ENCODE assay signal across 1 cellular context in genomic region chr1:1400576-1401456, GRCh38.
TF ChIP-seq lines count a peak whose summit lies in the region.

No MANE protein-coding gene starts in this region.

TF ChIP-seq in HepG2, 621 proteins besides CTCF, POLR2A, EP300 and RAD21 (continued from another document and continues in another):
- TF ChIP-seq ZNF562 (CRISPR knock-in tag; IDR thresholded peaks at IDR 0.05; ENCODE audit: borderline replicate concordance) (no peak), CHD4 (IDR thresholded peaks at IDR 0.05; ENCODE audit: borderline replicate concordance, low read length) (no peak), ZNF660 (CRISPR knock-in tag; IDR thresholded peaks at IDR 0.05; ENCODE audit: borderline replicate concordance, low read depth) (no peak), KDM5B (CRISPR knock-in tag; IDR thresholded peaks at IDR 0.05; ENCODE audit: borderline replicate concordance) (peak; percentile 83; the same call in 1 of the 2 replicates), BRD4 (CRISPR knock-in tag; IDR thresholded peaks at IDR 0.05) (peak; percentile 86; the same call in 1 of the 2 replicates), SNRNP70 (IDR thresholded peaks at IDR 0.05; ENCODE audit: low read depth, low read length) (no peak), ZMAT3 (CRISPR knock-in tag; conservative IDR thresholded peaks at IDR 0.05) (peak; percentile 90), ZBTB37 (CRISPR knock-in tag; IDR thresholded peaks at IDR 0.05) (0 out of 2 replicates have a peak, but pooled peaks have one; percentile 27), PHB2 (IDR thresholded peaks at IDR 0.05; ENCODE audit: partially characterized antibody) (no peak), ZBTB21 (CRISPR knock-in tag; IDR thresholded peaks at IDR 0.05) (peak; percentile 70), ZC3H13 (CRISPR knock-in tag; IDR thresholded peaks at IDR 0.05) (peak; percentile 96), BORCS8-MEF2B (CRISPR knock-in tag; IDR thresholded peaks at IDR 0.05) (peak; percentile 87), ZNF567 (CRISPR knock-in tag; IDR thresholded peaks at IDR 0.05; ENCODE audit: borderline replicate concordance) (0 out of 2 replicates have a peak, but pooled peaks have one; percentile 39), HOXA7 (CRISPR knock-in tag; IDR thresholded peaks at IDR 0.05) (peak; percentile 25; the same call in 1 of the 2 replicates), HNRNPUL1 (IDR thresholded peaks at IDR 0.05; ENCODE audit: low read depth, low read length) (no peak), TFDP2 (CRISPR knock-in tag; IDR thresholded peaks at IDR 0.05) (peak; percentile 58; the same call in 1 of the 2 replicates), DDIT3 (CRISPR knock-in tag; IDR thresholded peaks at IDR 0.05) (no peak), KLF12 (CRISPR knock-in tag; IDR thresholded peaks at IDR 0.05; ENCODE audit: borderline replicate concordance) (peak; percentile 51; the same call in 1 of the 2 replicates), TGIF2 (CRISPR knock-in tag; IDR thresholded peaks at IDR 0.05) (peak; percentile 99), SOX13 (IDR thresholded peaks at IDR 0.05) (0 out of 2 replicates have a peak, but pooled peaks have one; percentile 22), SOX13 (CRISPR knock-in tag; conservative IDR thresholded peaks at IDR 0.05 in 1 of 2, IDR thresholded peaks at IDR 0.05 in 1 of 2) (peak in 1 of 2 experiments; percentile 93; a peak in 2 of 4 replicates), ZNF576 (CRISPR knock-in tag; IDR thresholded peaks at IDR 0.05) (no peak), SALL2 (CRISPR knock-in tag; IDR thresholded peaks at IDR 0.05) (peak; percentile 88), IRF1 (CRISPR knock-in tag; IDR thresholded peaks at IDR 0.05; ENCODE audit: low read depth) (0 out of 2 replicates have a peak, but pooled peaks have one; percentile 62), ZNF839 (CRISPR knock-in tag; IDR thresholded peaks at IDR 0.05; ENCODE audit: borderline replicate concordance) (no peak), CAMTA2 (CRISPR knock-in tag; IDR thresholded peaks at IDR 0.05; ENCODE audit: borderline replicate concordance) (0 out of 2 replicates have a peak, but pooled peaks have one; percentile 39), ZNF703 (CRISPR knock-in tag; IDR thresholded peaks at IDR 0.05; ENCODE audit: borderline replicate concordance) (no peak; the same call in 1 of the 2 replicates), SAFB2 (CRISPR knock-in tag; IDR thresholded peaks at IDR 0.05; ENCODE audit: borderline replicate concordance, low read depth) (peak; percentile 75; the same call in 1 of the 2 replicates), ZC3H4 (CRISPR knock-in tag; IDR thresholded peaks at IDR 0.05; ENCODE audit: borderline replicate concordance) (0 out of 2 replicates have a peak, but pooled peaks have one; percentile 66), TBX3 (IDR thresholded peaks at IDR 0.05; ENCODE audit: borderline replicate concordance) (peak; percentile 65), FOXP4 (CRISPR knock-in tag; IDR thresholded peaks at IDR 0.05) (peak; percentile 98), ZFP82 (CRISPR knock-in tag; IDR thresholded peaks at IDR 0.05; ENCODE audit: borderline replicate concordance) (no peak), SIN3A (IDR thresholded peaks at IDR 0.05; ENCODE audit: borderline replicate concordance, low read depth, low read length) (peak; percentile 97), NCOA5 (CRISPR knock-in tag; IDR thresholded peaks at IDR 0.05) (peak; percentile 92; the same call in 1 of the 2 replicates), AGO1 (IDR thresholded peaks at IDR 0.05; ENCODE audit: low read depth, low read length, poor library complexity, severe bottlenecking) (peak; percentile 72), HNRNPH1 (optimal IDR thresholded peaks at IDR 0.05; ENCODE audit: low read depth, low read length) (no peak), ZNF569 (CRISPR knock-in tag; IDR thresholded peaks at IDR 0.05; ENCODE audit: borderline replicate concordance) (no peak), ZBTB44 (CRISPR knock-in tag; IDR thresholded peaks at IDR 0.05) (no peak; the same call in 1 of the 2 replicates), ZSCAN12 (CRISPR knock-in tag; IDR thresholded peaks at IDR 0.05) (no peak), CC2D1A (CRISPR knock-in tag; IDR thresholded peaks at IDR 0.05) (peak; percentile 64; the same call in 1 of the 2 replicates), CBX2 (IDR thresholded peaks at IDR 0.05; ENCODE audit: low read depth, low read length) (no peak), CBX2 (CRISPR knock-in tag; IDR thresholded peaks at IDR 0.05; ENCODE audit: low read depth) (peak; percentile 71; the same call in 1 of the 2 replicates), RFX1 (IDR thresholded peaks at IDR 0.05) (no peak), PRMT3 (CRISPR knock-in tag; IDR thresholded peaks at IDR 0.05; ENCODE audit: borderline replicate concordance, low read depth) (no peak), ZNF572 (CRISPR knock-in tag; IDR thresholded peaks at IDR 0.05) (peak; percentile 97; the same call in 1 of the 2 replicates), SRY (CRISPR knock-in tag; IDR thresholded peaks at IDR 0.05) (no peak), TARDBP (CRISPR knock-in tag; IDR thresholded peaks at IDR 0.05) (peak; percentile 100), ZNF737 (CRISPR knock-in tag; IDR thresholded peaks at IDR 0.05; ENCODE audit: borderline replicate concordance) (0 out of 2 replicates have a peak, but pooled peaks have one; percentile 79), ZNF441 (CRISPR knock-in tag; IDR thresholded peaks at IDR 0.05; ENCODE audit: borderline replicate concordance) (peak; percentile 50; the same call in 1 of the 2 replicates), SMC3 (IDR thresholded peaks at IDR 0.05; ENCODE audit: low read length) (no peak), ZNF496 (CRISPR knock-in tag; IDR thresholded peaks at IDR 0.05; ENCODE audit: insufficient replicate concordance) (no peak), POGZ (CRISPR knock-in tag; IDR thresholded peaks at IDR 0.05) (peak; percentile 71), KMT2A (CRISPR knock-in tag; IDR thresholded peaks at IDR 0.05) (peak; percentile 72), ZNF205 (CRISPR knock-in tag; IDR thresholded peaks at IDR 0.05) (peak; percentile 94), NBN (conservative IDR thresholded peaks at IDR 0.05) (no peak), ZNF792 (CRISPR knock-in tag; IDR thresholded peaks at IDR 0.05) (peak; percentile 88; the same call in 1 of the 2 replicates), ZNF580 (CRISPR knock-in tag; IDR thresholded peaks at IDR 0.05; ENCODE audit: borderline replicate concordance, low read depth) (peak; percentile 96; the same call in 1 of the 2 replicates), ZNF138 (CRISPR knock-in tag; IDR thresholded peaks at IDR 0.05; ENCODE audit: low read depth) (no peak), EZH2 (conservative IDR thresholded peaks at IDR 0.05; ENCODE audit: low read depth, low read length) (no peak), FOSL1 (CRISPR knock-in tag; IDR thresholded peaks at IDR 0.05; ENCODE audit: borderline replicate concordance) (no peak; the same call in 1 of the 2 replicates), ZBTB33 (CRISPR knock-in tag; IDR thresholded peaks at IDR 0.05) (peak; percentile 88), SRF (IDR thresholded peaks at IDR 0.05; ENCODE audit: low read depth, low read length) (no peak), IRF9 (CRISPR knock-in tag; IDR thresholded peaks at IDR 0.05; ENCODE audit: borderline replicate concordance) (peak; percentile 98), ZKSCAN8 (CRISPR knock-in tag; IDR thresholded peaks at IDR 0.05; ENCODE audit: borderline replicate concordance) (peak; percentile 96), CHD2 (IDR thresholded peaks at IDR 0.05; ENCODE audit: low read depth, low read length) (peak; percentile 47; the same call in 1 of the 2 replicates), MTA3 (CRISPR knock-in tag; IDR thresholded peaks at IDR 0.05) (no peak), FOXC1 (CRISPR knock-in tag; IDR thresholded peaks at IDR 0.05; ENCODE audit: borderline replicate concordance) (no peak), ZNF264 (CRISPR knock-in tag; IDR thresholded peaks at IDR 0.05) (peak; percentile 96), ZNF143 (CRISPR knock-in tag; IDR thresholded peaks at IDR 0.05) (peak; percentile 75), DNMT3B (CRISPR knock-in tag; conservative IDR thresholded peaks at IDR 0.05) (no peak; the same call in 1 of the 2 replicates)
